ENCODE assay signal across 1 cellular context in the genomic region with DNA sequence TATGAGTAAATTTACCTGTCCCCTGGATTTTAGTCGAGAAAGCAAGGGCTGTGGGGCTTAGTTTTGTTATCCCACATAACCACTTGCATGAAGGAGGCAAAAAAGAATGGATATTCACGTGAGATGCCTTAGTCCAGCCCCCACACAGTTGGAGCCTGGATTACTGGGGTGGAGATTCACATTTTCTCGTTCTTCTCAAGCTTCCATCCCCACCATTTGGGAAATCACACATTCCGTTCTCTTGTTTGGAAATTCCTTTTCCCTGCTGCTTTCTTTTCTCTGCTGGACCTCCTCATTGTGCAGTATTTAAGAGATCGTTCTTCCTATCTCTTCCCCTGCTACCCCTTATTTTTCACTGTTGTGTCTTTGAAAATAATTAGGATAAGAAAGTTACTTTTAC.
A peak's percentile ranks its signal among the peaks of the same experiment; 100 is the strongest.
TF ChIP-seq lines count a peak whose summit lies in the region.

No MANE protein-coding gene starts in this region.

TF ChIP-seq in H1, 55 proteins besides CTCF, POLR2A, EP300 and RAD21:
- TF ChIP-seq SRF (IDR thresholded peaks at IDR 0.05; ENCODE audit: low read depth, low read length) (no peak), RXRA (IDR thresholded peaks at IDR 0.05; ENCODE audit: insufficient read depth, low read depth, low read length) (no peak), TEAD4 (IDR thresholded peaks at IDR 0.05; ENCODE audit: low read depth, low read length) (peak; percentile 62; the same call in 1 of the 2 replicates), SAP30 (IDR thresholded peaks at IDR 0.05; ENCODE audit: insufficient read depth, insufficient replicate concordance, low read length) (no peak)
